13 cellular contexts compared by ENCODE assay signal in the genomic region with DNA sequence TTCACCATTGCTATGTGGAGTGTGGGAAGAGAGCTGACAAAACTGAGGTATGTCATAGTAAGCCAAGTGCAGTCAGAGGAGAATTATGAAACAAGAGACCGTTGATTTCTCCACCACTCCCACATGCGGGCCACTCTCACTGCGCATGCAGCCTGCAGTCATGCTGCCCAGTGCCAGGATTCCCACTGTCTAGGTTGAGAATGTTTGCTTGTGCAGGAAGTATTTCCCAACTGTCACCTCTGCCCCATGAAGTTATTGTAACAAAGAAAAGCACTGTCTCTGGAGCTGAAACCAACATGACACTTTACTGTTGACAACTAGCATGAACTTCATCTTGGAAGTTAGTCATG. TPM values are rescaled to one million over a fixed set of nuclear protein-coding genes. Genes with fewer than 3 reads are reported as not detected.
DNase-seq lines count a peak whose midpoint lies in the region; ATAC-seq, FAIRE-seq and TF ChIP-seq lines count a peak whose summit lies in the region.
"Had no signal": no experiment of that assay in that cellular context is flagged by ENCODE, and none has a peak within 500 bp of the region (broad histone marks: within the 10 kb centered on the region; RNA-seq: fewer than 3 reads in every experiment).

No MANE protein-coding gene starts in this region.

- no peak overlapping the region for H3K4me3 Mint-ChIP-seq in endothelial cell (ENCODE audit: unreplicated experiment)

- H3K27me3 Mint-ChIP-seq in endothelial cell (ENCODE audit: unreplicated experiment) = peaks cover 1% of the 10 kb centered on the region

- no peaks in the 10 kb centered on the region for H3K9me3 ChIP-seq in neutrophil
- H3K9me3 ChIP-seq: vagina had no signal

- peaks cover 4% of the 10 kb centered on the region for H3K36me3 Mint-ChIP-seq in endothelial cell (ENCODE audit: low read depth, unreplicated experiment)

- DNase-seq in EH (ENCODE audit: low read depth) (peak; percentile 16), RPMI7951 (ENCODE audit: low read depth) (peak; percentile 46), fibroblast of gingiva (ENCODE audit: low read depth) (peak; percentile 51), frontal cortex (ENCODE audit: low spot score in 2 of 2) (no peak), endothelial cell (ENCODE audit: low spot score) (no peak), NCI-H146 (lab: John Stamatoyannopoulos, UW) (no peak)
- DNase-seq: EL, NCI-H2227 treated with DMSO at 0.1 percent for 48 hours, spleen had no signal

- no peak overlapping the region for H3K27ac Mint-ChIP-seq in endothelial cell (ENCODE audit: unreplicated experiment)

- no peak for ATAC-seq in HG03025 (IDR thresholded peaks at IDR 0.05; ENCODE audit: low FRiP score, unreplicated experiment)

- TF ChIP-seq CTCF in neutrophil (IDR thresholded peaks at IDR 0.05) = no peak
- no peak for TF ChIP-seq CTCF in endothelial cell (IDR thresholded peaks at IDR 0.05; ENCODE audit: unreplicated experiment)

- peaks cover 18 to 20% of the 10 kb centered on the region in 2 experiments for H3K4me1 ChIP-seq in neutrophil (ENCODE audit: control insufficient read depth in 1 of 2, insufficient read depth in 1 of 2, low read depth in 1 of 2, low read length in 1 of 2)
- H3K4me1 ChIP-seq: vagina had no signal

- no peak overlapping the region for H3K4me3 ChIP-seq in neutrophil (ENCODE audit: low read depth in 1 of 2, low read length in 1 of 2)
- H3K4me3 ChIP-seq: spleen, vagina had no signal

- peaks cover 30% of the 10 kb centered on the region for H3K36me3 ChIP-seq in neutrophil

- H3K27ac ChIP-seq in neutrophil = peak overlapping the region; percentile 72
- H3K27ac ChIP-seq: vagina had no signal

- FAIRE-seq in frontal cortex (lab: Jason Lieb, UNC) = no peak

- H3K27me3 ChIP-seq in neutrophil = no peaks in the 10 kb centered on the region
- H3K27me3 ChIP-seq: spleen, vagina had no signal

- peaks cover 11% of the 10 kb centered on the region for H3K4me1 Mint-ChIP-seq in endothelial cell (ENCODE audit: unreplicated experiment)

- H3K9me3 Mint-ChIP-seq in endothelial cell (ENCODE audit: unreplicated experiment) = no peaks in the 10 kb centered on the region

RNA-seq across cellular contexts. Expression of a gene that starts 18.7 kb away (rescaled TPM):
- 62.3 and 73.1 TPM in 2 replicates for total RNA-seq in RPMI7951 (2014; rRNA removed; shearing (Covaris generic))
- total RNA-seq in frontal cortex = 20.0 TPM
- 29.1 TPM for total RNA-seq in endothelial cell (ENCODE audit: unreplicated experiment)

RNA-seq across cellular contexts. Expression of a gene that starts 21.7 kb away (rescaled TPM):
- 69.1 and 70.7 TPM in 2 replicates for total RNA-seq in RPMI7951 (2014; rRNA removed; shearing (Covaris generic))
- 69.7 TPM for total RNA-seq in frontal cortex
- 23.7 TPM for total RNA-seq in endothelial cell (ENCODE audit: unreplicated experiment)

RNA-seq across cellular contexts. Expression of a gene that starts 52.9 kb away (rescaled TPM):
- total RNA-seq in RPMI7951 (2014; rRNA removed; shearing (Covaris generic)) = not detected in 2 replicates
- under 0.01 TPM for total RNA-seq in frontal cortex
- total RNA-seq in endothelial cell (ENCODE audit: unreplicated experiment) = 1.1 TPM
- total RNA-seq: SK-MEL-5, vagina had no signal

Comparison
In these comparisons a context has a peak if more than half of its experiments do, and no peak if none do; other contexts are left out.
1. DNase-seq: peak in EH (single experiment), RPMI7951 (single experiment) and fibroblast of gingiva (single experiment); none in frontal cortex (0 of 2), endothelial cell (single experiment) and NCI-H146 (single experiment).